23 cellular contexts compared by ENCODE assay signal in genomic region chr16:12182202-12182601, GRCh38.
A peak's percentile ranks its signal among the peaks of the same experiment; 100 is the strongest.
DNase-seq lines count a peak whose midpoint lies in the region; ATAC-seq and TF ChIP-seq lines count a peak whose summit lies in the region.
"Had no signal": no experiment of that assay in that cellular context is flagged by ENCODE, and none has a peak within 500 bp of the region (broad histone marks: within the 10 kb centered on the region; RNA-seq: fewer than 3 reads in every experiment).

No MANE protein-coding gene starts in this region.

- H4K20me1 ChIP-seq in PC-3 (ENCODE audit: low read length) = no peaks in the 10 kb centered on the region

- H3K4me3 ChIP-seq in NT2/D1 (ENCODE audit: insufficient read length, low read depth) (no peak overlapping the region), neuronal stem cell (ENCODE audit: low read length in 2 of 2) (peak overlapping the region in 1 of 2 donors; percentile 3), PC-3 (ENCODE audit: low read length) (no peak overlapping the region), vagina (no peak overlapping the region)
- H3K4me3 ChIP-seq: K562, MG63, SJCRH30 had no signal

- no peaks in the 10 kb centered on the region for H3K9me2 ChIP-seq in PC-3 (replicated peaks; ENCODE audit: low read length)

- WGBS in neuronal stem cell (ENCODE audit: extremely low coverage in 2 of 2, insufficient read length in 2 of 2, insufficient replicate concordance in 1 of 2), 2 donors = no CpG with 5 or more reads among the region's 6 CpGs

- H3K27me3 ChIP-seq in NT2/D1 (ENCODE audit: insufficient read depth, insufficient read length) (no peaks in the 10 kb centered on the region), neuronal stem cell (ENCODE audit: control insufficient read depth in 3 of 3, insufficient read depth in 3 of 3, low read depth in 1 of 3, low read length in 3 of 3) (no peaks in the 10 kb centered on the region), PC-3 (ENCODE audit: low read length) (no peaks in the 10 kb centered on the region), vagina (no peaks in the 10 kb centered on the region)
- H3K27me3 ChIP-seq: MG63, SJCRH30 had no signal

- TF ChIP-seq POLR2A in vagina (IDR thresholded peaks at IDR 0.05) = no peak

- H2BK5ac ChIP-seq in neuronal stem cell (ENCODE audit: low read length) = no peak overlapping the region

- H4K91ac ChIP-seq in neuronal stem cell (ENCODE audit: low read depth, low read length, poor library complexity) = no peak overlapping the region

- no peak overlapping the region for H2BK120ac ChIP-seq in neuronal stem cell (ENCODE audit: low read depth, low read length)

- H3K27ac ChIP-seq in neuronal stem cell (replicated peaks; ENCODE audit: low read length) = peak overlapping the region; percentile 61
- no peak overlapping the region for H3K27ac ChIP-seq in PC-3 (ENCODE audit: low read length)
- no peak overlapping the region for H3K27ac ChIP-seq in vagina
- H3K27ac ChIP-seq: C4-2B, HL-60, SJCRH30 had no signal

- no peak for ATAC-seq in PC-3
- ATAC-seq in activated naive CD4-positive, alpha-beta T cell treated with anti-CD3 and anti-CD28 coated beads, Interleukin-2, amount 50 U/mL, for 72 hours = no peak
- ATAC-seq: HepG2, K562, T-cell had no signal

- peak in 2 of 3 experiments; percentile 22 to 64 for DNase-seq in NCI-H1417 (lab: John Stamatoyannopoulos, UW)
- DNase-seq in NCI-H1417 treated with DMSO at 0.1 percent for 48 hours (lab: John Stamatoyannopoulos, UW) = no peak
- DNase-seq in NCI-H1930 (lab: John Stamatoyannopoulos, UW) = peak; percentile 36 to 41
- peak; percentile 27 for DNase-seq in NT2/D1 (ENCODE audit: low read depth, low spot score)
- no peak for DNase-seq in neuronal stem cell (ENCODE audit: low spot score)
- DNase-seq in PC-3 = no peak
- DNase-seq in vagina (ENCODE audit: extremely low spot score in 2 of 2) = no peak
- DNase-seq in activated naive CD4-positive, alpha-beta T cell treated with anti-CD3 and anti-CD28 coated beads, Interleukin-2, amount 50 U/mL, for 72 hours (ENCODE audit: low spot score in 2 of 2) = no peak
- DNase-seq: CD8-positive, alpha-beta memory T cell; EL; GF-D8; H9; HFFc6; MG63; NCI-H2029 treated with DMSO at 0.1 percent for 48 hours; NCI-H226; NCI-H526; SJCRH30; T-cell had no signal

- H3K4me2 ChIP-seq in neuronal stem cell (ENCODE audit: insufficient read depth, low read length, poor library complexity, severe bottlenecking) (no peak overlapping the region), PC-3 (ENCODE audit: low read length) (no peak overlapping the region)

- H2BK12ac ChIP-seq in neuronal stem cell (ENCODE audit: low read length) = no peak overlapping the region

- H3K79me1 ChIP-seq in neuronal stem cell (ENCODE audit: low read depth, low read length) = no peaks in the 10 kb centered on the region

- TF ChIP-seq CTCF in PC-3 (conservative IDR thresholded peaks at IDR 0.05; ENCODE audit: low read depth, low read length) (no peak), vagina (IDR thresholded peaks at IDR 0.05) (no peak)

- CTCF ChIA-PET in PC-3 (lab: Charles Lee) = no interaction called here

- H3K27ac Mint-ChIP-seq in activated naive CD4-positive, alpha-beta T cell treated with anti-CD3 and anti-CD28 coated beads, Interleukin-2, amount 50 U/mL, for 72 hours = no peak overlapping the region
- H3K27ac Mint-ChIP-seq: HFFc6, T-cell had no signal

- H3F3A ChIP-seq in PC-3 (ENCODE audit: low read length, unreplicated experiment) = no peaks in the 10 kb centered on the region

- H3K36me3 ChIP-seq in NT2/D1 (ENCODE audit: insufficient read depth, insufficient read length, low read length) (no peaks in the 10 kb centered on the region), neuronal stem cell (replicated peaks in 1 of 2; ENCODE audit: control insufficient read depth in 2 of 2, insufficient read depth in 2 of 2, low read length in 2 of 2) (no peaks in the 10 kb centered on the region), PC-3 (ENCODE audit: low read depth, low read length) (no peaks in the 10 kb centered on the region), vagina (no peaks in the 10 kb centered on the region)
- H3K36me3 ChIP-seq: MG63, SJCRH30 had no signal

- H3K4ac ChIP-seq in neuronal stem cell (ENCODE audit: low read length) = no peak overlapping the region

- H3K23ac ChIP-seq in neuronal stem cell (ENCODE audit: low read depth, low read length, poor library complexity) = no peak overlapping the region

- H4K8ac ChIP-seq in neuronal stem cell (ENCODE audit: low read depth, low read length) = no peak overlapping the region

- H3K4me1 ChIP-seq in NT2/D1 (ENCODE audit: insufficient read depth, insufficient read length) = peaks cover 6% of the 10 kb centered on the region
- peaks cover 0 to 28% of the 10 kb centered on the region in 2 donors for H3K4me1 ChIP-seq in neuronal stem cell (ENCODE audit: control insufficient read depth in 2 of 2, insufficient read depth in 1 of 2, low read depth in 1 of 2, low read length in 2 of 2)
- H3K4me1 ChIP-seq in PC-3 (ENCODE audit: insufficient read depth, low read length) = peaks cover 6% of the 10 kb centered on the region; the same call in 1 of the 2 replicates
- peaks cover 17% of the 10 kb centered on the region for H3K4me1 ChIP-seq in vagina

- POLR2A ChIA-PET in PC-3 (lab: Charles Lee; ENCODE audit: unreplicated experiment) = interaction anchor here (0.6 kb wide), 1 partner anchor 29 kb away, joined by 5 read pairs; no protein-coding TSS in a partner anchor

- no peak overlapping the region for H3K18ac ChIP-seq in neuronal stem cell (ENCODE audit: low read length)

- H3K36me3 Mint-ChIP-seq in activated naive CD4-positive, alpha-beta T cell treated with anti-CD3 and anti-CD28 coated beads, Interleukin-2, amount 50 U/mL, for 72 hours = no peaks in the 10 kb centered on the region
- H3K36me3 Mint-ChIP-seq: CD8-positive, alpha-beta memory T cell had no signal

- no peaks in the 10 kb centered on the region for H3K79me2 ChIP-seq in PC-3 (ENCODE audit: low read length)

- H3K9me3 Mint-ChIP-seq in activated naive CD4-positive, alpha-beta T cell treated with anti-CD3 and anti-CD28 coated beads, Interleukin-2, amount 50 U/mL, for 72 hours = no peaks in the 10 kb centered on the region
- H3K9me3 Mint-ChIP-seq: CD8-positive, alpha-beta memory T cell; H9; HFFc6; T-cell had no signal

- H2AFZ ChIP-seq in neuronal stem cell (ENCODE audit: low read length) (no peak overlapping the region), PC-3 (ENCODE audit: low read length) (no peak overlapping the region)

- H3K9me3 ChIP-seq in NT2/D1 (ENCODE audit: insufficient read depth, low read length) (no peaks in the 10 kb centered on the region), neuronal stem cell (replicated peaks in 1 of 2; ENCODE audit: control insufficient read depth in 2 of 2, insufficient read depth in 1 of 2, low read depth in 1 of 2, low read length in 2 of 2) (no peaks in the 10 kb centered on the region), PC-3 (ENCODE audit: low read length) (no peaks in the 10 kb centered on the region), vagina (no peaks in the 10 kb centered on the region)
- H3K9me3 ChIP-seq: MG63, SJCRH30 had no signal

- H3K9ac ChIP-seq in NT2/D1 (ENCODE audit: insufficient read length, low read depth) (no peak overlapping the region), neuronal stem cell (ENCODE audit: low read depth, low read length, poor library complexity) (no peak overlapping the region), PC-3 (ENCODE audit: low read length) (no peak overlapping the region)

- no peak overlapping the region for H3K14ac ChIP-seq in neuronal stem cell (ENCODE audit: low read length)

- no TSS peak for BruUV-seq in PC-3 (replicated peaks; lab: Mats Ljungman, UMichigan)

- intact Hi-C loops in PC-3 (cut with micrococcal nuclease) = no loop called here
- intact Hi-C loops in vagina (cut with DNase I) = loop anchor here (5.0 kb wide), 1 partner anchor 1860 kb away; no protein-coding TSS in a partner anchor

- no peak overlapping the region for H2BK15ac ChIP-seq in neuronal stem cell (ENCODE audit: low read length)

- H2AK5ac ChIP-seq in neuronal stem cell (ENCODE audit: low read depth, low read length) = no peak overlapping the region

Comparison
In these comparisons a context has a peak if more than half of its experiments do, and no peak if none do; other contexts are left out.
1. DNase-seq: peak in NCI-H1417 (2 of 3), NCI-H1930 (2 of 2) and NT2/D1 (single experiment); none in NCI-H1417 treated with DMSO at 0.1 percent for 48 hours (single experiment), neuronal stem cell (single experiment), PC-3 (single experiment), vagina (0 of 2) and activated naive CD4-positive, alpha-beta T cell treated with anti-CD3 and anti-CD28 coated beads, Interleukin-2, amount 50 U/mL, for 72 hours (0 of 2).